ENCODE assay signal across 25 cellular contexts in genomic region chr1:175804556-175804955, GRCh38.
"Had no signal": no experiment of that assay in that cellular context is flagged by ENCODE, and none has a peak within 500 bp of the region (broad histone marks: within the 10 kb centered on the region; RNA-seq: fewer than 3 reads in every experiment).

No MANE protein-coding gene starts in this region.

- H3K4me3 ChIP-seq: body of pancreas, cardiac muscle cell, lung, stomach, testis, vagina had no signal

- FAIRE-seq: keratinocyte, small intestine had no signal

- DNase-seq: activated CD4-positive, alpha-beta T cell treated with anti-CD3 and anti-CD28 coated beads, Interleukin-2, amount 10 ng/mL, durations not matched to agents 7 days and 5 days; activated CD4-positive, CD25-positive, alpha-beta regulatory T cell treated with anti-CD3 and anti-CD28 coated beads, Interleukin-2, amount 50 U/mL, for 72 hours; activated CD8-positive, alpha-beta memory T cell treated with anti-CD3 and anti-CD28 coated beads, Interleukin-2, amount 10 ng/mL, durations not matched to agents 7 days and 5 days; activated CD8-positive, alpha-beta T cell treated with anti-CD3 and anti-CD28 coated beads for 36 hours; activated gamma-delta T cell treated with Interleukin-2 at 50 U/mL for 16 hours; activated T-cell treated with anti-CD3 and anti-CD28 coated beads for 4 hours; anterior cingulate cortex; cortex of kidney; endodermal cell; foreskin keratinocyte; left colon; naive thymus-derived CD4-positive, alpha-beta T cell; posterior cingulate gyrus; small intestine; stimulated activated CD4-positive, alpha-beta T cell treated with anti-CD3 and anti-CD28 coated beads, Interleukin-2, amount 100 ng/mL, for 24 hours; stomach; testis; WERI-Rb-1 had no signal

- ATAC-seq: activated CD8-positive, alpha-beta memory T cell treated with anti-CD3 and anti-CD28 coated beads, Interleukin-2, amount 10 ng/mL, durations not matched to agents 7 days and 5 days; activated CD8-positive, alpha-beta T cell treated with anti-CD3 and anti-CD28 coated beads for 36 hours; foreskin keratinocyte; left colon; naive thymus-derived CD4-positive, alpha-beta T cell; sciatic nerve; stimulated activated memory B cell treated with anti-CD40 and anti-IgM and Interleukin-4, amounts not matched to agents 10 μg/mL and 1 μg/mL and 100 μg/mL, for 72 hours had no signal
